In genomic region chr4:62170235-62170634, GRCh38 we compare ENCODE assay signal across 34 cellular contexts.
"Had no signal": no experiment of that assay in that cellular context is flagged by ENCODE, and none has a peak within 500 bp of the region (broad histone marks: within the 10 kb centered on the region; RNA-seq: fewer than 3 reads in every experiment).

No MANE protein-coding gene starts in this region.

- H3K4me1 Mint-ChIP-seq: activated B cell treated with CpG ODN at 0.5 μM for 24 hours; activated CD4-positive, alpha-beta T cell treated with anti-CD3 and anti-CD28 coated beads, Interleukin-2, amount 10 ng/mL, durations not matched to agents 24 days and 14 days; activated naive CD8-positive, alpha-beta T cell treated with anti-CD3 and anti-CD28 coated beads for 36 hours; activated T-helper 17 cell treated with anti-CD3 and anti-CD28 coated beads, Interleukin-2, amount 50 U/mL, for 72 hours had no signal

- H3K4me1 ChIP-seq: adrenal gland, body of pancreas, breast epithelium had no signal

- H3K4me3 Mint-ChIP-seq: activated B cell treated with CpG ODN at 0.5 μM for 24 hours; activated CD4-positive, alpha-beta memory T cell treated with anti-CD3 and anti-CD28 coated beads for 36 hours; activated CD4-positive, alpha-beta T cell treated with anti-CD3 and anti-CD28 coated beads, Interleukin-2, amount 10 ng/mL, durations not matched to agents 24 days and 14 days; activated CD8-positive, alpha-beta T cell treated with anti-CD3 and anti-CD28 coated beads for 36 hours; activated naive CD4-positive, alpha-beta T cell treated with anti-CD3 and anti-CD28 coated beads for 36 hours; activated naive CD8-positive, alpha-beta T cell treated with anti-CD3 and anti-CD28 coated beads for 36 hours; activated T-cell treated with anti-CD3 and anti-CD28 coated beads, Interleukin-2, amount 50 U/mL, for 4 hours; activated T-cell treated with anti-CD3 and anti-CD28 coated beads, Interleukin-2, amount 50 U/mL, for 72 hours; activated T-helper 1 cell treated with anti-CD3 and anti-CD28 coated beads, Interleukin-12 subunit alpha, Interleukin-12 subunit beta, Interleukin-2, Interleukin-4 antibody, amounts not matched to agents 30 ng/mL and 10 ng/mL and 1 ng/mL, durations not matched to agents 14 hours and 24 hours and 36 hours; activated T-helper 17 cell treated with anti-CD3 and anti-CD28 coated beads, Interleukin-2, amount 50 U/mL, for 72 hours; T-helper 1 cell treated with Interleukin-12 subunit alpha and Interleukin-12 subunit beta and Interleukin-4 antibody, amounts not matched to agents 30 μg/mL and 1 μg/mL, for 36 hours; T-helper 2 cell treated with Interferon-gamma antibody and Interleukin-4, amounts not matched to agents 5 μg/mL and 100 μg/mL, for 36 hours had no signal

- H3K36me3 Mint-ChIP-seq: activated CD4-positive, alpha-beta memory T cell treated with anti-CD3 and anti-CD28 coated beads for 36 hours; activated naive CD4-positive, alpha-beta T cell treated with anti-CD3 and anti-CD28 coated beads, Interleukin-2, amount 50 U/mL, for 72 hours; activated naive CD8-positive, alpha-beta T cell treated with anti-CD3 and anti-CD28 coated beads for 36 hours had no signal

- H3K27ac ChIP-seq: adrenal gland, body of pancreas, brain microvascular endothelial cell, breast epithelium, VCaP had no signal

- DNase-seq: activated B cell treated with CpG ODN at 0.5 μM for 24 hours; activated CD4-positive, alpha-beta memory T cell treated with anti-CD3 and anti-CD28 coated beads for 36 hours; activated CD4-positive, alpha-beta T cell treated with anti-CD3 and anti-CD28 coated beads for 4 hours; activated CD4-positive, alpha-beta T cell treated with anti-CD3 and anti-CD28 coated beads, Interleukin-2, amount 10 ng/mL, durations not matched to agents 24 days and 14 days; activated CD4-positive, alpha-beta T cell treated with anti-CD3 and anti-CD28 coated beads, Interleukin-2, amount 50 U/mL, for 1 hour; activated CD4-positive, alpha-beta T cell treated with anti-CD3 and anti-CD28 coated beads, Interleukin-2, amount 50 U/mL, for 4 hours; activated CD4-positive, CD25-positive, alpha-beta regulatory T cell treated with anti-CD3 and anti-CD28 coated beads, Interleukin-2, amount 50 U/mL, for 72 hours; activated CD8-positive, alpha-beta memory T cell treated with anti-CD3 and anti-CD28 coated beads, Interleukin-2, amount 50 U/mL, for 4 hours; activated CD8-positive, alpha-beta T cell treated with anti-CD3 and anti-CD28 coated beads for 36 hours; activated effector memory CD4-positive, alpha-beta T cell treated with anti-CD3 and anti-CD28 coated beads, Interleukin-2, amount 50 U/mL, for 16 hours; activated gamma-delta T cell treated with Interleukin-2 at 50 U/mL for 16 hours; activated naive CD4-positive, alpha-beta T cell; activated naive CD4-positive, alpha-beta T cell treated with anti-CD3 and anti-CD28 coated beads for 36 hours; activated naive CD4-positive, alpha-beta T cell treated with anti-CD3 and anti-CD28 coated beads, Interleukin-2, amount 50 U/mL, for 16 hours; activated naive CD8-positive, alpha-beta T cell treated with anti-CD3 and anti-CD28 coated beads for 36 hours; activated T-cell treated with anti-CD3 and anti-CD28 coated beads for 4 hours; activated T-cell treated with anti-CD3 and anti-CD28 coated beads, Interleukin-2, amount 50 U/mL, for 1 hour; activated T-cell treated with anti-CD3 and anti-CD28 coated beads, Interleukin-2, amount 50 U/mL, for 4 hours; activated T-cell treated with anti-CD3 and anti-CD28 coated beads, Interleukin-2, amount 50 U/mL, for 72 hours; adrenal gland; amniotic stem cell; aorta; body of pancreas; brain microvascular endothelial cell; central memory CD4-positive, alpha-beta T cell; T-helper 2 cell; T-helper 9 cell had no signal

- H3K27me3 ChIP-seq: adrenal gland, body of pancreas, brain microvascular endothelial cell, breast epithelium had no signal

- H3K36me3 ChIP-seq: adrenal gland, brain microvascular endothelial cell, breast epithelium had no signal

- H3K9me3 ChIP-seq: adrenal gland, body of pancreas, breast epithelium had no signal

- ATAC-seq: activated CD8-positive, alpha-beta T cell treated with anti-CD3 and anti-CD28 coated beads for 36 hours; activated naive CD4-positive, alpha-beta T cell treated with anti-CD3 and anti-CD28 coated beads, Interleukin-2, amount 50 U/mL, for 72 hours; activated T-cell treated with anti-CD3 and anti-CD28 coated beads, Interleukin-2, amount 50 U/mL, for 4 hours; activated T-cell treated with anti-CD3 and anti-CD28 coated beads, Interleukin-2, amount 50 U/mL, for 72 hours; activated T-helper 17 cell treated with anti-CD3 and anti-CD28 coated beads, Interleukin-2, amount 50 U/mL, for 72 hours; body of pancreas had no signal

- H3K4me3 ChIP-seq: adrenal gland, body of pancreas, breast epithelium had no signal

- H3K27ac Mint-ChIP-seq: activated B cell treated with CpG ODN at 0.5 μM for 24 hours; activated CD4-positive, alpha-beta memory T cell treated with anti-CD3 and anti-CD28 coated beads for 36 hours; activated CD4-positive, alpha-beta T cell treated with anti-CD3 and anti-CD28 coated beads, Interleukin-2, amount 10 ng/mL, durations not matched to agents 24 days and 14 days; activated CD8-positive, alpha-beta T cell treated with anti-CD3 and anti-CD28 coated beads for 36 hours; activated naive CD4-positive, alpha-beta T cell treated with anti-CD3 and anti-CD28 coated beads for 36 hours; activated naive CD4-positive, alpha-beta T cell treated with anti-CD3 and anti-CD28 coated beads, Interleukin-2, amount 50 U/mL, for 72 hours; activated naive CD8-positive, alpha-beta T cell treated with anti-CD3 and anti-CD28 coated beads for 36 hours; activated T-cell treated with anti-CD3 and anti-CD28 coated beads, Interleukin-2, amount 50 U/mL, for 72 hours; activated T-helper 1 cell treated with anti-CD3 and anti-CD28 coated beads, Interleukin-12 subunit alpha, Interleukin-12 subunit beta, Interleukin-2, Interleukin-4 antibody, amounts not matched to agents 30 ng/mL and 10 ng/mL and 1 ng/mL, durations not matched to agents 14 hours and 24 hours and 36 hours; activated T-helper 17 cell treated with anti-CD3 and anti-CD28 coated beads, Interleukin-2, amount 50 U/mL, for 72 hours; T-helper 1 cell treated with Interleukin-12 subunit alpha and Interleukin-12 subunit beta and Interleukin-4 antibody, amounts not matched to agents 30 μg/mL and 1 μg/mL, for 36 hours; T-helper 2 cell treated with Interferon-gamma antibody and Interleukin-4, amounts not matched to agents 5 μg/mL and 100 μg/mL, for 36 hours had no signal

- H3K27me3 Mint-ChIP-seq: activated B cell treated with CpG ODN at 0.5 μM for 24 hours; activated CD4-positive, alpha-beta memory T cell treated with anti-CD3 and anti-CD28 coated beads for 36 hours; activated CD4-positive, alpha-beta T cell treated with anti-CD3 and anti-CD28 coated beads, Interleukin-2, amount 10 ng/mL, durations not matched to agents 24 days and 14 days; activated CD8-positive, alpha-beta T cell treated with anti-CD3 and anti-CD28 coated beads for 36 hours; activated naive CD8-positive, alpha-beta T cell treated with anti-CD3 and anti-CD28 coated beads for 36 hours; activated T-helper 17 cell treated with anti-CD3 and anti-CD28 coated beads, Interleukin-2, amount 50 U/mL, for 72 hours had no signal
